Comparison of ENCODE assay signal across 19 cellular contexts in the genomic region with DNA sequence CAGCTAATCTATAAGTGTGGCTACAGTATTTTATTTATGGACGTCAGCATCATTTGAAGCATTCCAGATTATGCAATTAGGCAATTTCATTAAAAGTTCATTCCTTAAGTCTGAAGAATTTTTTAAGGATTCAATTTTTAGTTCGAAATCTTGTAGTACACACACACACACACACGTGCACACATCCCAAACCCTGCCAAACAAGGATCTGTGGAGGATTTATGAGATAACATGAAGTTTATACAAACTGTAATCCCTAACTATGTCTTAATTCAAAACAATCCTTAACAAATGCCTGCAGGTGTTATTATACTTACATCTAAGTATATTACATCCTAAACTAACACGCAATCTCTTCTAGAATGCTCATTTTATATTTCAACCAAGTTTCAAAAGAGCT.
DNase-seq lines count a peak whose midpoint lies in the region; ATAC-seq and TF ChIP-seq lines count a peak whose summit lies in the region.
"Had no signal": no experiment of that assay in that cellular context is flagged by ENCODE, and none has a peak within 500 bp of the region (broad histone marks: within the 10 kb centered on the region; RNA-seq: fewer than 3 reads in every experiment).

No MANE protein-coding gene starts in this region.

- peaks cover 5% of the 10 kb centered on the region; the same call in 1 of the 2 replicates for H3K4me1 ChIP-seq in IMR-90 (ENCODE audit: control insufficient read depth, insufficient read depth, low read length)
- peaks cover 52% of the 10 kb centered on the region for H3K4me1 ChIP-seq in RWPE2 (ENCODE audit: insufficient read depth, poor library complexity, severe bottlenecking)

- no peak overlapping the region for H3K27ac ChIP-seq in IMR-90 (ENCODE audit: insufficient read depth, low read length)
- peak overlapping the region; percentile 97 for H3K27ac ChIP-seq in RWPE2 (ENCODE audit: poor library complexity, severe bottlenecking)

- no peak overlapping the region for H3K56ac ChIP-seq in IMR-90 (ENCODE audit: extremely low read depth, insufficient read depth, low read length)

- H3K9me3 ChIP-seq in IMR-90 (ENCODE audit: control insufficient read depth, insufficient read depth, low read length) (no peaks in the 10 kb centered on the region), RWPE2 (ENCODE audit: severe bottlenecking) (no peaks in the 10 kb centered on the region)
- H3K9me3 ChIP-seq: BE2C had no signal

- POLR2A ChIA-PET in IMR-90 (lab: Charles Lee; ENCODE audit: unreplicated experiment) = no interaction called here

- ATAC-seq in IMR-90 (ENCODE audit: low read depth) = no peak
- no peak for ATAC-seq in RWPE2 (ENCODE audit: low read depth)
- no peak for ATAC-seq in HG03571 (IDR thresholded peaks at IDR 0.05; ENCODE audit: unreplicated experiment)
- no peak for ATAC-seq in GM21515 (IDR thresholded peaks at IDR 0.05; ENCODE audit: unreplicated experiment)
- ATAC-seq: GM12878, GM23338 had no signal

- no peak overlapping the region for H3K23ac ChIP-seq in IMR-90 (ENCODE audit: low read depth, low read length)

- TF ChIP-seq RAD21 in IMR-90 (IDR thresholded peaks at IDR 0.05; ENCODE audit: low read length) = no peak

- H3K27me3 ChIP-seq in IMR-90 (ENCODE audit: control insufficient read depth, insufficient read depth, low read length) (no peaks in the 10 kb centered on the region), RWPE2 (ENCODE audit: insufficient read depth, poor library complexity, severe bottlenecking) (no peaks in the 10 kb centered on the region)
- H3K27me3 ChIP-seq: BE2C had no signal

- no peak overlapping the region for H2BK15ac ChIP-seq in IMR-90 (ENCODE audit: low read depth, low read length)

- H3K18ac ChIP-seq in IMR-90 (ENCODE audit: low read depth, low read length) = no peak overlapping the region

- no peak overlapping the region for H3K4me2 ChIP-seq in IMR-90 (ENCODE audit: low read depth, low read length)
- H3K4me2 ChIP-seq: GM23338 had no signal

- no peak for TF ChIP-seq POLR2A in IMR-90 (IDR thresholded peaks at IDR 0.05; ENCODE audit: low read depth, low read length)

- DNase-seq in IMR-90 (peak; percentile 38), RWPE2 (ENCODE audit: low spot score) (no peak), fibroblast of villous mesenchyme (ENCODE audit: low read depth) (peak; percentile 75), NCI-H510A treated with DMSO at 0.1 percent for 48 hours (lab: John Stamatoyannopoulos, UW) (no peak)
- DNase-seq: ACHN; BE2C; C1 segment of cervical spinal cord; CD4-positive, CD25-positive, alpha-beta regulatory T cell; CD8-positive, alpha-beta memory T cell; COR-L47; DMS 273 treated with DMSO at 0.1 percent for 48 hours; DMS53; DND-41; EL; HCEC 1CT had no signal

- dilution Hi-C loops in IMR-90 (cut with HindIII; ENCODE audit: low sequenced_read_pairs, unreplicated experiment) = no loop called here

- H2AFZ ChIP-seq in IMR-90 (replicated peaks; ENCODE audit: low read length, poor library complexity) = no peak overlapping the region
- H2AFZ ChIP-seq: GM23338 had no signal

- H2AK5ac ChIP-seq in IMR-90 (ENCODE audit: low read depth, low read length) = no peak overlapping the region

- no peak overlapping the region for H3K4me3 ChIP-seq in IMR-90 (ENCODE audit: insufficient read depth, low read depth, low read length)
- no peak overlapping the region for H3K4me3 ChIP-seq in RWPE2 (ENCODE audit: severe bottlenecking)
- no peak overlapping the region for H3K4me3 ChIP-seq in fibroblast of villous mesenchyme (ENCODE audit: low read depth, low read length)
- H3K4me3 ChIP-seq: GM12878, GM23338 had no signal

- no CpG with 5 or more reads among the region's 4 CpGs for WGBS in IMR-90 (ENCODE audit: extremely low coverage in 2 of 2, insufficient read length in 1 of 2), 2 experiments

- no peaks in the 10 kb centered on the region for H3K36me3 ChIP-seq in IMR-90 (ENCODE audit: control insufficient read depth, insufficient read depth, low read length)
- H3K36me3 ChIP-seq in RWPE2 (ENCODE audit: low read depth) = 0 out of 2 replicates have a peak, but pooled peaks cover under 1% of the 10 kb centered on the region
- H3K36me3 ChIP-seq: BE2C had no signal

- H2BK5ac ChIP-seq in IMR-90 (ENCODE audit: low read depth, low read length, poor library complexity, severe bottlenecking) = no peak overlapping the region

- no peak overlapping the region for H2AK9ac ChIP-seq in IMR-90 (replicated peaks; ENCODE audit: low read depth, low read length, poor library complexity)

- no peak overlapping the region for H2BK20ac ChIP-seq in IMR-90 (ENCODE audit: low read depth, low read length)

- in situ Hi-C loops in IMR-90 (cut with MboI; ENCODE audit: low sequenced_read_pairs) = no loop called here

- H4K8ac ChIP-seq in IMR-90 (ENCODE audit: low read depth in 2 of 2, low read length in 2 of 2) = no peak overlapping the region

- H3K9me1 ChIP-seq in IMR-90 (ENCODE audit: insufficient read depth, low read length) = peaks cover 3% of the 10 kb centered on the region; the same call in 1 of the 2 replicates

- intact Hi-C loops in IMR-90 (cut with micrococcal nuclease) = no loop called here

- H3K9ac ChIP-seq in IMR-90 (ENCODE audit: low read depth, low read length) = no peak overlapping the region

- H3K14ac ChIP-seq in IMR-90 (replicated peaks; ENCODE audit: low read depth, low read length) = no peak overlapping the region

- H4K91ac ChIP-seq in IMR-90 (ENCODE audit: insufficient read depth, low read depth, low read length) = no peak overlapping the region

- H3K79me1 ChIP-seq in IMR-90 (ENCODE audit: low read depth in 1 of 2, low read length in 2 of 2) = peaks cover 0 to 7% of the 10 kb centered on the region in 2 experiments; a peak in 2 of 4 replicates

- no peak overlapping the region for H4K5ac ChIP-seq in IMR-90 (ENCODE audit: low read depth, low read length)

- H3K4ac ChIP-seq in IMR-90 (ENCODE audit: low read depth, low read length) = no peak overlapping the region

- H4K20me1 ChIP-seq in IMR-90 (ENCODE audit: insufficient read depth, low read length) = no peaks in the 10 kb centered on the region

- no peak overlapping the region for H2BK120ac ChIP-seq in IMR-90 (ENCODE audit: low read depth, low read length)

- CTCF ChIA-PET in IMR-90 (lab: Yijun Ruan, JAX) = no interaction called here

- no TSS peak for BruUV-seq in IMR-90 (replicated peaks; lab: Mats Ljungman, UMichigan)

- TF ChIP-seq CTCF in IMR-90 (conservative IDR thresholded peaks at IDR 0.05; ENCODE audit: low read depth, low read length) (no peak), RWPE2 (IDR thresholded peaks at IDR 0.05; ENCODE audit: poor library complexity, severe bottlenecking) (no peak), fibroblast of villous mesenchyme (IDR thresholded peaks at IDR 0.05; ENCODE audit: insufficient read depth, low read depth, low read length) (no peak)

TF ChIP-seq in IMR-90, 13 proteins besides CTCF, POLR2A, EP300 and RAD21:
- no peak for TF ChIP-seq BHLHE40 (IDR thresholded peaks at IDR 0.05; ENCODE audit: low read depth, low read length)
- no peak for TF ChIP-seq CEBPB (IDR thresholded peaks at IDR 0.05; ENCODE audit: low read depth, low read length)
- TF ChIP-seq, protein P1, sequence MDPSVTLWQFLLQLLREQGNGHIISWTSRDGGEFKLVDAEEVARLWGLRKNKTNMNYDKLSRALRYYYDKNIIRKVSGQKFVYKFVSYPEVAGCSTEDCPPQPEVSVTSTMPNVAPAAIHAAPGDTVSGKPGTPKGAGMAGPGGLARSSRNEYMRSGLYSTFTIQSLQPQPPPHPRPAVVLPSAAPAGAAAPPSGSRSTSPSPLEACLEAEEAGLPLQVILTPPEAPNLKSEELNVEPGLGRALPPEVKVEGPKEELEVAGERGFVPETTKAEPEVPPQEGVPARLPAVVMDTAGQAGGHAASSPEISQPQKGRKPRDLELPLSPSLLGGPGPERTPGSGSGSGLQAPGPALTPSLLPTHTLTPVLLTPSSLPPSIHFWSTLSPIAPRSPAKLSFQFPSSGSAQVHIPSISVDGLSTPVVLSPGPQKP (IDR thresholded peaks at IDR 0.05; ENCODE audit: borderline replicate concordance, low read depth, low read length) = no peak
- TF ChIP-seq NFE2L2 (IDR thresholded peaks at IDR 0.05; ENCODE audit: low read depth, low read length) = no peak
- TF ChIP-seq MAZ (IDR thresholded peaks at IDR 0.05; ENCODE audit: borderline replicate concordance, low read depth, low read length) = no peak
- TF ChIP-seq MAFK (IDR thresholded peaks at IDR 0.05; ENCODE audit: low read depth, low read length) = no peak
- no peak for TF ChIP-seq MXI1 (IDR thresholded peaks at IDR 0.05; ENCODE audit: borderline replicate concordance, low read depth, low read length)
- TF ChIP-seq, protein P2, sequence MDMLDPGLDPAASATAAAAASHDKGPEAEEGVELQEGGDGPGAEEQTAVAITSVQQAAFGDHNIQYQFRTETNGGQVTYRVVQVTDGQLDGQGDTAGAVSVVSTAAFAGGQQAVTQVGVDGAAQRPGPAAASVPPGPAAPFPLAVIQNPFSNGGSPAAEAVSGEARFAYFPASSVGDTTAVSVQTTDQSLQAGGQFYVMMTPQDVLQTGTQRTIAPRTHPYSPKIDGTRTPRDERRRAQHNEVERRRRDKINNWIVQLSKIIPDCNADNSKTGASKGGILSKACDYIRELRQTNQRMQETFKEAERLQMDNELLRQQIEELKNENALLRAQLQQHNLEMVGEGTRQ (IDR thresholded peaks at IDR 0.05; ENCODE audit: low read depth, low read length) = no peak
- TF ChIP-seq RCOR1 (IDR thresholded peaks at IDR 0.05; ENCODE audit: insufficient replicate concordance, low read length) = no peak
- no peak for TF ChIP-seq RFX5 (IDR thresholded peaks at IDR 0.05; ENCODE audit: low read depth, low read length)
- TF ChIP-seq SMC3 (IDR thresholded peaks at IDR 0.05; ENCODE audit: low read depth, low read length) = no peak
- no peak for TF ChIP-seq CHD1 (IDR thresholded peaks at IDR 0.05; ENCODE audit: low read depth, low read length)

Comparison
In these comparisons a context has a peak if more than half of its experiments do, and no peak if none do; other contexts are left out.
1. DNase-seq: peak in IMR-90 (single experiment) and fibroblast of villous mesenchyme (single experiment); none in RWPE2 (single experiment) and NCI-H510A treated with DMSO at 0.1 percent for 48 hours (single experiment).